In genomic region chr5:137281201-137281600, GRCh38 we compare ENCODE assay signal across 1 cellular context.
TF ChIP-seq lines count a peak whose summit lies in the region.

No MANE protein-coding gene starts in this region.

TF ChIP-seq in A549, 52 proteins besides CTCF, POLR2A, EP300 and RAD21 (continued from another document):
- no peak for TF ChIP-seq BCL3 (IDR thresholded peaks at IDR 0.05)
- TF ChIP-seq CHD4 (IDR thresholded peaks at IDR 0.05; ENCODE audit: borderline replicate concordance) = no peak
- TF ChIP-seq JUN (IDR thresholded peaks at IDR 0.05) = no peak
- TF ChIP-seq TFCP2L1 (CRISPR knock-in tag; IDR thresholded peaks at IDR 0.05) = no peak
- no peak for TF ChIP-seq ZC3H11A (IDR thresholded peaks at IDR 0.05)
- no peak for TF ChIP-seq HOXA7 (CRISPR knock-in tag; IDR thresholded peaks at IDR 0.05)
- no peak for TF ChIP-seq RNF2 (IDR thresholded peaks at IDR 0.05; ENCODE audit: borderline replicate concordance, low read depth)
- TF ChIP-seq SREBF2 (IDR thresholded peaks at IDR 0.05) = no peak
TF ChIP-seq in A549: peak in this region for 0.
